35 cellular contexts compared by ENCODE assay signal in genomic region chr4:171534391-171534790, GRCh38.
"Had no signal": no experiment of that assay in that cellular context is flagged by ENCODE, and none has a peak within 500 bp of the region (broad histone marks: within the 10 kb centered on the region; RNA-seq: fewer than 3 reads in every experiment).

No MANE protein-coding gene starts in this region.

- DNase-seq: Karpas-422, Kasumi-1, KG1, MG63, MM.1S, MV-4-11, NCI-H1048, NCI-H1092, NCI-H1092 treated with DMSO at 0.1 percent for 48 hours, NCI-H1105, NCI-H1105 treated with DMSO at 0.1 percent for 48 hours, NCI-H1417, NCI-H1417 treated with DMSO at 0.1 percent for 48 hours, NCI-H1436, NCI-H1436 treated with DMSO at 0.1 percent for 48 hours, NCI-H146, NCI-H1694, NCI-H1694 treated with DMSO at 0.1 percent for 48 hours, NCI-H187, NCI-H187 treated with DMSO at 0.1 percent for 48 hours, NCI-H1930, NCI-H2029, NCI-H2029 treated with DMSO at 0.1 percent for 48 hours, NCI-H2081, NCI-H2081 treated with DMSO at 0.1 percent for 48 hours, NCI-H2107, NCI-H2171, NCI-H2171 treated with DMSO at 0.1 percent for 48 hours, NCI-H2227 treated with DMSO at 0.1 percent for 48 hours, NCI-H226, NCI-H345, NCI-H446, NCI-H446 treated with DMSO at 0.1 percent for 48 hours, NCI-H510A had no signal

- H3K4me3 ChIP-seq: MG63 had no signal

- H3K36me3 ChIP-seq: MG63 had no signal

- H3K4me2 ChIP-seq: KMS-11 had no signal

- H3K27me3 ChIP-seq: MG63 had no signal

- H3K9me3 ChIP-seq: MG63 had no signal

- H3K27ac ChIP-seq: KMS-11 had no signal

- H3K9ac ChIP-seq: KMS-11 had no signal
